In the genomic region with DNA sequence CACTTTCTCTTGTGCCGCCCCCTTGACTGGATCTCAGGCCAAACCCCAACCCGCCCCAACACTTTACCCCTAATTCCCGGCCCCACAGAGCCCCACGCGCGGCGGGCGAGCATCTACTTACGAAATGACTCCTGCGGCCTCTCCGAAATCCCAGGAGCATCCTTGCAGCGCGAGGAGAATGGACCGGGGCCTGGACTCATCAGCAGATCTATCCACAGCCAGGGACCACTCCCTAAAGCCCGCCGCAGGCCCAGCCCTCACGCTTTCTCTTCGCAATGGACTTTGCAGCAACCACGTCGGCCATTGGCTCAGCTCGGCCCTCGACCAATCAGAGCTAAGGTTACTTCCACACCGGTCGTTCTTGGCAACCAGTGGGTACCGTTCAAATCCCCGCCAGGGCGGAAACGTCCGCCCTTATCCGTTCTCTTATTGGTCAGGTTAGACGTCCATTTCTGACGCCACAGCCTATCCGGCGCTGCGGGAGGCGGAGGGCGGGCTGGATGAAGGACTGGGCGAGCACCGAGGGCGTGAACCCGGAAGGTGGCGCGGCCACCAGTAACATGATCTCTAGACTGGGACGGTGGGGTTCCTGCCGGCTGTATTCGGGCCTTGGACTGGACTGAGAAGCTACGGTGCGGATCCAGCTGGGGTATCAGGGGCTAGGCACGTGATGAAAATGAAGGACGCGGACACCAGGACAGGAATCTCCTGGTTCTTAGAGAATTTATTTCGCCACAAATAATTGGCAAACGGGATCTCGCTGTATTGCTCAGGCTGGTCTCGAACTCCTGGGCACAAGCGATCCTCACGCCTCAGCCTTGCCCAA, we compare ENCODE assay signal across 8 cellular contexts. TPM values are rescaled to one million over a fixed set of nuclear protein-coding genes. Genes with fewer than 3 reads are reported as not detected.
DNase-seq lines count a peak whose midpoint lies in the region; ATAC-seq, FAIRE-seq and TF ChIP-seq lines count a peak whose summit lies in the region.

TSS of gene CEP89 (minus strand) at position 244 of the 826 bp plus-strand sequence. CDS start at position 160, 84 bp downstream.
A gene with protein sequence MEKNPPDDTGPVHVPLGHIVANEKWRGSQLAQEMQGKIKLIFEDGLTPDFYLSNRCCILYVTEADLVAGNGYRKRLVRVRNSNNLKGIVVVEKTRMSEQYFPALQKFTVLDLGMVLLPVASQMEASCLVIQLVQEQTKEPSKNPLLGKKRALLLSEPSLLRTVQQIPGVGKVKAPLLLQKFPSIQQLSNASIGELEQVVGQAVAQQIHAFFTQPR (plus strand): TSS at position 528 of the 826 bp plus-strand sequence. CDS start 955 bp downstream, outside the sequence.

- TF ChIP-seq CTCF in right atrium auricular region (IDR thresholded peaks at IDR 0.05) = no peak
- peak in 2 of 4 experiments; percentile 9 to 31 for TF ChIP-seq CTCF in prostate gland (IDR thresholded peaks at IDR 0.05)

- H3K4me1 ChIP-seq in right atrium auricular region (peaks cover 0 to 12% of the 10 kb centered on the region in 2 donors), prostate gland (replicated peaks) (peaks cover 14% of the 10 kb centered on the region)

- ATAC-seq in HG02884 (IDR thresholded peaks at IDR 0.05; ENCODE audit: unreplicated experiment) = peak; percentile 100

- 1% methylated on average over 57 of the region's 57 CpGs for WGBS in prostate gland

- H3K27me3 ChIP-seq in right atrium auricular region = no peaks in the 10 kb centered on the region
- no peaks in the 10 kb centered on the region for H3K27me3 ChIP-seq in prostate gland (replicated peaks; ENCODE audit: insufficient read depth)

- peak; percentile 93 for FAIRE-seq in urothelium cell line (lab: Jason Lieb, UNC)

- H3K4me3 ChIP-seq in right atrium auricular region (peak within 1 kb of the TSS; percentile 73 to 83), prostate gland (peak within 1 kb of the TSS; percentile 70)

- DNase-seq in NCI-H146 treated with DMSO at 0.1 percent for 48 hours (lab: John Stamatoyannopoulos, UW; ENCODE audit: unreplicated experiment) = peak; percentile 100
- peak; percentile 94 to 99 (median 97) for DNase-seq in T-helper 1 cell
- peak; percentile 87 to 100 (median 98) for DNase-seq in amygdala (lab: John Stamatoyannopoulos, UW)
- peak; percentile 100 for DNase-seq in right atrium auricular region (ENCODE audit: low spot score)
- peak; percentile 99 for DNase-seq in prostate gland (ENCODE audit: low spot score)
- DNase-seq in urothelium cell line (ENCODE audit: low spot score) = peak; percentile 99

- intact Hi-C loops in prostate gland (cut with DNase I) = loop anchor here (5.0 kb wide), 1 partner anchor 110 kb away; the partner anchor contains the start of gene GPATCH1

- H3K27ac ChIP-seq in right atrium auricular region = peak within 1 kb of the TSS; percentile 50 to 70
- H3K27ac ChIP-seq in prostate gland = peak within 1 kb of the TSS; percentile 72 to 82

- no peaks in the 10 kb centered on the region for H3K36me3 ChIP-seq in right atrium auricular region
- H3K36me3 ChIP-seq in prostate gland = no peaks in the 10 kb centered on the region

- no peaks in the 10 kb centered on the region for H3K9me3 ChIP-seq in right atrium auricular region
- H3K9me3 ChIP-seq in prostate gland = no peaks in the 10 kb centered on the region

- TF ChIP-seq POLR2A in GM15510 (IDR thresholded peaks at IDR 0.05; ENCODE audit: borderline replicate concordance, extremely low read depth, insufficient read length) (peak; percentile 87), prostate gland (IDR thresholded peaks at IDR 0.05) (peak; percentile 28)

RNA-seq across cellular contexts. Expression of gene CEP89, which starts in this region (rescaled TPM):
- 1 to 10 TPM; 4.6 to 8.3 TPM for total RNA-seq in right atrium auricular region
- 10 to 100 TPM; 19.3 to 20.6 TPM for total RNA-seq in prostate gland

RNA-seq across cellular contexts. Expression of the second gene that starts in this region (rescaled TPM):
- under 1 TPM in 1 of 2 donors, not detected in 1; 0.67 TPM for total RNA-seq in right atrium auricular region
- total RNA-seq in prostate gland = 1 to 10 TPM; 4.3 to 8.3 TPM

Comparison
In these comparisons a context has a peak if more than half of its experiments do, and no peak if none do; other contexts are left out.
1. Peak in every context shown above with its lines: DNase-seq, ATAC-seq, H3K4me3 ChIP-seq and H3K27ac ChIP-seq.